ENCODE assay signal across 8 cellular contexts in the genomic region with DNA sequence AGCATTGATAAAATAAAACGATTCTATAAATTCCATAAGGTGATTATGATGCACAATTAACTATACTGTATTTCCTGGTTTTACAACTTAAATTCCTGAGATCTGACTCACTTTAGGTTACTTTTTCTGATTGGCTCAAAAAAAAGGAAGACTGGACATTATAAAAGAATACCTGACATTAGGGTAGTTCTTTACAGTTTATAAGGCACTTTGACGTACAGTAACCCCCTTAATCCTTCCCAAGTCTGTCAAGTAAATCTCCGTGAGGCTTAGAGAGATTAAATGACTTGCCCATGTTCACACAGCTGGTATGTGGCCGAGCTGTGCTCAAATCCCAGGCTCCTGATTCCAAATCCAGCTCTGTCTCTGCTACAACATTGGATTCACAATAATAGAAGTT. TPM values are rescaled to one million over a fixed set of nuclear protein-coding genes. Genes with fewer than 3 reads are reported as not detected.
DNase-seq lines count a peak whose midpoint lies in the region; ATAC-seq, FAIRE-seq and TF ChIP-seq lines count a peak whose summit lies in the region.

No MANE protein-coding gene starts in this region.

- ATAC-seq in A549 (no peak), body of pancreas (no peak), HG03108 (IDR thresholded peaks at IDR 0.05; ENCODE audit: unreplicated experiment) (no peak)

- H3K4me1 ChIP-seq in A549 = peaks cover 22% of the 10 kb centered on the region
- peaks cover 21% of the 10 kb centered on the region for H3K4me1 ChIP-seq in HUES64 (ENCODE audit: insufficient read depth, low read length)
- peaks cover 23% of the 10 kb centered on the region for H3K4me1 ChIP-seq in body of pancreas
- peaks cover 14% of the 10 kb centered on the region for H3K4me1 ChIP-seq in muscle layer of colon (ENCODE audit: insufficient read depth, low read length)

- WGBS in A549 (ENCODE audit: missing lambda C conversion rate) = 53% methylated on average over 4 of the region's 4 CpGs
- 77% methylated on average over 3 of the region's 4 CpGs for WGBS in HUES64
- 62 to 64% methylated on average over 4 of the region's 4 CpGs for WGBS in body of pancreas, 2 donors

- H3K27me3 ChIP-seq in HUES64 (ENCODE audit: insufficient read depth, low read length) (no peaks in the 10 kb centered on the region), body of pancreas (no peaks in the 10 kb centered on the region), muscle layer of colon (ENCODE audit: control insufficient read depth in 1 of 2, insufficient read depth in 2 of 2, low read length in 2 of 2) (no peaks in the 10 kb centered on the region)

- no peak for TF ChIP-seq POLR2A in A549 (IDR thresholded peaks at IDR 0.05; ENCODE audit: low read length)
- TF ChIP-seq POLR2A in body of pancreas (IDR thresholded peaks at IDR 0.05) = no peak

- FAIRE-seq in A549 (lab: Jason Lieb, UNC) = no peak

- POLR2A ChIA-PET in A549 (lab: Yijun Ruan, JAX) (interaction anchor here (0.9 kb wide), 1 partner anchor 95 kb away, joined by 3 read pairs; no protein-coding TSS in a partner anchor), GM10248 (lab: Yijun Ruan, JAX) (no interaction called here), HEK293T (lab: Yijun Ruan, JAX) (no interaction called here)

- intact Hi-C loops in body of pancreas (cut with DNase I) = no loop called here

- TF ChIP-seq EP300 in A549 (IDR thresholded peaks at IDR 0.05) = no peak

- H3K9ac ChIP-seq in HUES64 (ENCODE audit: low read depth, low read length) (peak overlapping the region; percentile 99), muscle layer of colon (ENCODE audit: low read length) (peak overlapping the region; percentile 88)

- H3K9me3 ChIP-seq in A549 (no peaks in the 10 kb centered on the region), HUES64 (ENCODE audit: insufficient read depth, low read depth, low read length) (no peaks in the 10 kb centered on the region), body of pancreas (no peaks in the 10 kb centered on the region), muscle layer of colon (ENCODE audit: low read length) (no peaks in the 10 kb centered on the region)

- TF ChIP-seq CTCF in A549 (IDR thresholded peaks at IDR 0.05) = no peak
- TF ChIP-seq CTCF in body of pancreas (IDR thresholded peaks at IDR 0.05) = no peak
- TF ChIP-seq CTCF in GM10248 (IDR thresholded peaks at IDR 0.05; ENCODE audit: control extremely low read depth, extremely low read depth, low read depth, missing control alignments) = no peak

- H3K4me2 ChIP-seq in A549 = peak overlapping the region; percentile 80

- CTCF ChIA-PET in A549 (lab: Yijun Ruan, JAX) = interaction anchor here (0.9 to 1.3 kb wide), 3 partner anchors 15 to 665 kb away, joined by 3 to 4 read pairs (median 3); no protein-coding TSS in a partner anchor
- CTCF ChIA-PET in GM10248 (lab: Yijun Ruan, JAX) = no interaction called here
- CTCF ChIA-PET in HEK293T (lab: Yijun Ruan, JAX) = no interaction called here

- peaks cover 12% of the 10 kb centered on the region for H3K36me3 ChIP-seq in HUES64 (ENCODE audit: insufficient read depth, low read length)
- no peaks in the 10 kb centered on the region for H3K36me3 ChIP-seq in body of pancreas (replicated peaks in 1 of 2; ENCODE audit: insufficient read depth in 1 of 2, low read depth in 2 of 2)
- H3K36me3 ChIP-seq in muscle layer of colon (ENCODE audit: insufficient read depth, low read length) = no peaks in the 10 kb centered on the region

- TF ChIP-seq RAD21 in A549 (conservative IDR thresholded peaks at IDR 0.05 in 1 of 2, IDR thresholded peaks at IDR 0.05 in 1 of 2) = no peak

- DNase-seq in A549 (ENCODE audit: low read depth in 1 of 2, low spot score in 1 of 2) (no peak), body of pancreas (no peak), GM10248 (ENCODE audit: extremely low spot score) (no peak), HEK293T (ENCODE audit: extremely low spot score) (no peak), HK-2 (ENCODE audit: unreplicated experiment) (no peak)

- peak overlapping the region; percentile 96 to 99 for H3K27ac ChIP-seq in A549
- H3K27ac ChIP-seq in HUES64 (ENCODE audit: low read depth, low read length) = peak overlapping the region; percentile 100
- H3K27ac ChIP-seq in body of pancreas = peak overlapping the region; percentile 88 to 99 (median 98)
- H3K27ac ChIP-seq in muscle layer of colon (ENCODE audit: low read depth, low read length) = peak overlapping the region; percentile 77

- H3K4me3 ChIP-seq in A549 = peak overlapping the region; percentile 92
- H3K4me3 ChIP-seq in HUES64 (ENCODE audit: low read length) = peak overlapping the region; percentile 99
- H3K4me3 ChIP-seq in body of pancreas = no peak overlapping the region
- H3K4me3 ChIP-seq in muscle layer of colon (ENCODE audit: low read depth in 1 of 2, low read length in 2 of 2) = peak overlapping the region in 1 of 2 donors; percentile 83

TF ChIP-seq in A549, 52 proteins besides CTCF, POLR2A, EP300 and RAD21 (continues in another document):
- no peak for TF ChIP-seq ATOH8 (CRISPR knock-in tag; IDR thresholded peaks at IDR 0.05; ENCODE audit: low read depth)
- TF ChIP-seq CBX2 (IDR thresholded peaks at IDR 0.05; ENCODE audit: borderline replicate concordance, low read depth) = no peak
- no peak for TF ChIP-seq HOXB13 (CRISPR knock-in tag; IDR thresholded peaks at IDR 0.05; ENCODE audit: low read depth)
- TF ChIP-seq CEBPB (IDR thresholded peaks at IDR 0.05) = no peak
- TF ChIP-seq ESRRA (IDR thresholded peaks at IDR 0.05; ENCODE audit: borderline replicate concordance, low read length) = no peak
- 0 out of 2 replicates have a peak, but pooled peaks have one; percentile 61 for TF ChIP-seq HOXA7 (CRISPR knock-in tag; IDR thresholded peaks at IDR 0.05)

TF ChIP-seq in HEK293T, 16 proteins besides CTCF, POLR2A, EP300 and RAD21:
- TF ChIP-seq TARDBP (IDR thresholded peaks at IDR 0.05) = no peak
- TF ChIP-seq FOXM1 (IDR thresholded peaks at IDR 0.05; ENCODE audit: borderline replicate concordance) = no peak
- TF ChIP-seq BHLHE40 (IDR thresholded peaks at IDR 0.05; ENCODE audit: borderline replicate concordance) = no peak
- TF ChIP-seq HDGF (IDR thresholded peaks at IDR 0.05; ENCODE audit: borderline replicate concordance) = no peak

RNA-seq across cellular contexts. Expression of gene SLTM, which starts 1.0 kb away (rescaled TPM):
- polyA plus RNA-seq in A549 (2011; rRNA removed) (89.0 and 93.5 TPM in 2 replicates), A549 (2017; fragmentation: RNase III; extraction: RNeasy Plus Mini Kit Qiagen cat#74134 plus additional on column Dnase treatment) (133 to 138 TPM (median 133 TPM) in 3 replicates)
- 45.9 and 59.3 TPM in 2 replicates for polyA plus RNA-seq in A549 (2012; cell fraction: cytosol; rRNA removed)
- polyA plus RNA-seq in A549 (2012; cell fraction: nucleus; rRNA removed) = 88.5 and 126 TPM in 2 replicates
- polyA minus RNA-seq in A549 (2011; rRNA and poly(A)+ RNA removed) = 61.2 and 70.6 TPM in 2 replicates
- polyA plus RNA-seq in HUES64 (2013, experiment 1 of 2) = 106 TPM
- 106 TPM for polyA plus RNA-seq in HUES64 (2013, experiment 2 of 2)
- 10 to 100 TPM; 56.0 to 95.3 TPM for total RNA-seq in body of pancreas

RNA-seq across cellular contexts. Expression of gene RNF111, which starts 52.9 kb away (rescaled TPM):
- 42.7 and 46.9 TPM in 2 replicates for polyA plus RNA-seq in A549 (2011; rRNA removed)
- polyA plus RNA-seq in A549 (2012; cell fraction: cytosol; rRNA removed) = 10.9 and 19.3 TPM in 2 replicates
- polyA plus RNA-seq in A549 (2012; cell fraction: nucleus; rRNA removed) = 18.5 and 22.7 TPM in 2 replicates
- polyA plus RNA-seq in A549 (2017; fragmentation: RNase III; extraction: RNeasy Plus Mini Kit Qiagen cat#74134 plus additional on column Dnase treatment) = 21.8 to 25.5 TPM (median 25.0 TPM) in 3 replicates
- polyA minus RNA-seq in A549 (2011; rRNA and poly(A)+ RNA removed) = 143 and 197 TPM in 2 replicates
- polyA plus RNA-seq in HUES64 (2013, experiment 1 of 2) = 13.8 TPM
- 16.9 TPM for polyA plus RNA-seq in HUES64 (2013, experiment 2 of 2)
- total RNA-seq in body of pancreas = 10 to 100 TPM in 1 of 2 donors, 1 to 10 TPM in 1; 6.9 to 22.8 TPM

Comparison
In these comparisons a context has a peak if more than half of its experiments do, and no peak if none do; other contexts are left out.
1. H3K4me3 ChIP-seq: peak in A549 (single experiment) and HUES64 (single experiment); none in body of pancreas (0 of 2).
2. Peak in every context shown above with its lines, with median percentiles within 50 percentile points of each other: H3K27ac ChIP-seq.